ENCODE assay signal across 1 cellular context in genomic region chr11:76313913-76314740, GRCh38.
TF ChIP-seq lines count a peak whose summit lies in the region.

No MANE protein-coding gene starts in this region.

TF ChIP-seq in K562, 482 proteins besides CTCF, POLR2A, EP300 and RAD21 (continued from another document):
- TF ChIP-seq NKRF (IDR thresholded peaks at IDR 0.05; ENCODE audit: borderline replicate concordance), result no peak
- TF ChIP-seq ATF3 (IDR thresholded peaks at IDR 0.05), result no peak
- TF ChIP-seq ATF3 (CRISPR knock-in tag; conservative IDR thresholded peaks at IDR 0.05), result no peak
- TF ChIP-seq PCBP2 (IDR thresholded peaks at IDR 0.05; ENCODE audit: low read depth, low read length, poor library complexity, severe bottlenecking), result no peak
- TF ChIP-seq, protein P1, sequence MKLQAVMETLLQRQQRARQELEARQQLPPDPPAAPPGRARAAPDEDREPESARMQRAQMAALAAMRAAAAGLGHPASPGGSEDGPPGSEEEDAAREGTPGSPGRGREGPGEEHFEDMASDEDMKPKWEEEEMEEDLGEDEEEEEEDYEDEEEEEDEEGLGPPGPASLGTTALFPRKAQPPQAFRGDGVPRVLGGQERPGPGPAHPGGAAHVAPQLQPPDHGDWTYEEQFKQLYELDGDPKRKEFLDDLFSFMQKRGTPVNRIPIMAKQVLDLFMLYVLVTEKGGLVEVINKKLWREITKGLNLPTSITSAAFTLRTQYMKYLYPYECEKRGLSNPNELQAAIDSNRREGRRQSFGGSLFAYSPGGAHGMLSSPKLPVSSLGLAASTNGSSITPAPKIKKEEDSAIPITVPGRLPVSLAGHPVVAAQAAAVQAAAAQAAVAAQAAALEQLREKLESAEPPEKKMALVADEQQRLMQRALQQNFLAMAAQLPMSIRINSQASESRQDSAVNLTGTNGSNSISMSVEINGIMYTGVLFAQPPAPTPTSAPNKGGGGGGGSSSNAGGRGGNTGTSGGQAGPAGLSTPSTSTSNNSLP (IDR thresholded peaks at IDR 0.05; ENCODE audit: borderline replicate concordance, low read depth, low read length), result no peak
- no peak for TF ChIP-seq FOXO4 (CRISPR knock-in tag; IDR thresholded peaks at IDR 0.05)
- no peak for TF ChIP-seq SUPT5H (IDR thresholded peaks at IDR 0.05)
- peak; percentile 94 for TF ChIP-seq ZNF24 (IDR thresholded peaks at IDR 0.05)
